ENCODE assay signal across 8 cellular contexts in genomic region chr10:90960355-90960814, GRCh38. TPM values are rescaled to one million over a fixed set of nuclear protein-coding genes. Genes with fewer than 3 reads are reported as not detected.
A peak's percentile ranks its signal among the peaks of the same experiment; 100 is the strongest.
DNase-seq lines count a peak whose midpoint lies in the region; ATAC-seq and TF ChIP-seq lines count a peak whose summit lies in the region.

No MANE protein-coding gene starts in this region.

- no TSS peak for BruUV-seq in HCT116 (replicated peaks; lab: Mats Ljungman, UMichigan)

- no peak overlapping the region for H3K27ac ChIP-seq in HCT116 (ENCODE audit: low read depth, low read length)
- peak overlapping the region; percentile 32 for H3K27ac ChIP-seq in SJSA1
- no peak overlapping the region for H3K27ac ChIP-seq in tibial nerve
- H3K27ac ChIP-seq in body of pancreas: no peak overlapping the region

- TF ChIP-seq POLR2A in HCT116 (IDR thresholded peaks at IDR 0.05; ENCODE audit: borderline replicate concordance, extremely low read depth, insufficient read depth, insufficient read length) (no peak), tibial nerve (IDR thresholded peaks at IDR 0.05) (no peak), body of pancreas (IDR thresholded peaks at IDR 0.05) (no peak)

- no peak for TF ChIP-seq EP300 in tibial nerve (IDR thresholded peaks at IDR 0.05)

- H3K9ac ChIP-seq in HCT116 (ENCODE audit: low read length): no peak overlapping the region

- H3K9me3 ChIP-seq in HCT116 (ENCODE audit: control insufficient read depth in 1 of 2, insufficient read depth in 1 of 2, low read depth in 1 of 2, low read length in 2 of 2): no peaks in the 10 kb centered on the region
- H3K9me3 ChIP-seq in SJSA1 (replicated peaks): no peaks in the 10 kb centered on the region; the same call in 1 of the 2 replicates
- no peaks in the 10 kb centered on the region for H3K9me3 ChIP-seq in tibial nerve
- H3K9me3 ChIP-seq in body of pancreas: no peaks in the 10 kb centered on the region

- no peak overlapping the region for H2AFZ ChIP-seq in HCT116 (ENCODE audit: low read depth, low read length, poor library complexity, severe bottlenecking)

- TF ChIP-seq RAD21 in HCT116 (IDR thresholded peaks at IDR 0.05; ENCODE audit: low read depth): no peak

- CTCF ChIA-PET in HCT116 (lab: Charles Lee): no interaction called here

- no peaks in the 10 kb centered on the region for H3K9me2 ChIP-seq in HCT116 (ENCODE audit: insufficient read depth)

- peaks cover 0 to 12% of the 10 kb centered on the region in 2 experiments; a peak in 2 of 4 replicates for H3K4me1 ChIP-seq in HCT116 (ENCODE audit: control insufficient read depth in 1 of 2, insufficient read depth in 2 of 2, low read length in 2 of 2)
- H3K4me1 ChIP-seq in SJSA1 (replicated peaks): peaks cover 18% of the 10 kb centered on the region
- H3K4me1 ChIP-seq in tibial nerve: peaks cover 0 to 10% (median 0%) of the 10 kb centered on the region in 4 donors
- no peaks in the 10 kb centered on the region for H3K4me1 ChIP-seq in body of pancreas

- ATAC-seq in HCT116 (peak; percentile 59), body of pancreas (no peak), GM21515 (IDR thresholded peaks at IDR 0.05; ENCODE audit: unreplicated experiment) (no peak)

- no peaks in the 10 kb centered on the region for H3K36me3 ChIP-seq in HCT116 (ENCODE audit: control insufficient read depth in 1 of 2, insufficient read depth in 2 of 2, low read length in 2 of 2)
- no peaks in the 10 kb centered on the region for H3K36me3 ChIP-seq in SJSA1
- H3K36me3 ChIP-seq in tibial nerve: no peaks in the 10 kb centered on the region
- H3K36me3 ChIP-seq in body of pancreas (replicated peaks in 1 of 2; ENCODE audit: insufficient read depth in 1 of 2, low read depth in 2 of 2): no peaks in the 10 kb centered on the region

- intact Hi-C loops in HCT116 (cut with micrococcal nuclease): no loop called here
- intact Hi-C loops in body of pancreas (cut with DNase I): no loop called here

- H3K4me2 ChIP-seq in HCT116 (ENCODE audit: low read length): peak overlapping the region; percentile 47

- no peaks in the 10 kb centered on the region for H3K79me2 ChIP-seq in HCT116 (ENCODE audit: insufficient read depth, low read length)

- POLR2A ChIA-PET in HCT116 (lab: Charles Lee): no interaction called here

- DNase-seq in GM04503 (ENCODE audit: low read depth) (peak; percentile 89), HCT116 (ENCODE audit: low read depth, low spot score) (no peak), SJSA1 (ENCODE audit: low read depth in 1 of 2, low spot score in 2 of 2) (peak; percentile 59 to 63), iris pigment epithelial cell (ENCODE audit: low read depth) (peak; percentile 94), tibial nerve (ENCODE audit: low spot score in 2 of 2) (no peak), body of pancreas (no peak), mesenteric fat pad (ENCODE audit: low spot score) (no peak)

- TF ChIP-seq CTCF in HCT116 (IDR thresholded peaks at IDR 0.05 in 2 of 3, conservative IDR thresholded peaks at IDR 0.05 in 1 of 3; ENCODE audit: borderline replicate concordance in 1 of 3, insufficient read depth in 1 of 3, low read depth in 2 of 3, low read length in 2 of 3) (no peak), tibial nerve (IDR thresholded peaks at IDR 0.05) (no peak), body of pancreas (IDR thresholded peaks at IDR 0.05) (no peak)

- no peaks in the 10 kb centered on the region for H4K20me1 ChIP-seq in HCT116 (ENCODE audit: insufficient read depth)

- H3K4me3 ChIP-seq in HCT116 (replicated peaks in 1 of 2; ENCODE audit: low read depth in 1 of 2, low read length in 2 of 2) (no peak overlapping the region), SJSA1 (no peak overlapping the region), tibial nerve (no peak overlapping the region), body of pancreas (no peak overlapping the region)

- H3K27me3 ChIP-seq in HCT116 (ENCODE audit: insufficient read depth, low read length): no peaks in the 10 kb centered on the region
- H3K27me3 ChIP-seq in SJSA1 (replicated peaks): no peaks in the 10 kb centered on the region
- H3K27me3 ChIP-seq in tibial nerve: no peaks in the 10 kb centered on the region
- no peaks in the 10 kb centered on the region for H3K27me3 ChIP-seq in body of pancreas

- RAD21 ChIA-PET in HCT116 (lab: Charles Lee; ENCODE audit: low non-redundant PET in 1 of 2, low total read pairs in 2 of 2, uncharacterized antibody in 2 of 2, unreplicated experiment in 2 of 2): no interaction called here

TF ChIP-seq in HCT116, 20 proteins besides CTCF, POLR2A, EP300 and RAD21:
- TF ChIP-seq SRF (IDR thresholded peaks at IDR 0.05; ENCODE audit: low read depth) (no peak), ZBTB33 (IDR thresholded peaks at IDR 0.05; ENCODE audit: extremely low read depth, insufficient replicate concordance, low read length) (no peak), MAX (IDR thresholded peaks at IDR 0.05) (no peak), FOSL1 (IDR thresholded peaks at IDR 0.05; ENCODE audit: low read depth) (peak; percentile 41; the same call in 1 of the 2 replicates), JUND (IDR thresholded peaks at IDR 0.05) (0 out of 2 replicates have a peak, but pooled peaks have one; percentile 15)

RNA-seq across cellular contexts. Expression of gene ANKRD1, which starts 39.5 kb away (rescaled TPM):
- total RNA-seq in HCT116 (2021; ENCODE audit: unreplicated experiment) (not detected), tibial nerve (not detected), body of pancreas (1 to 10 TPM in 1 of 2 donors, under 1 TPM in 1; 0.52 to 4.3 TPM), mesenteric fat pad (1.6 TPM)
- polyA plus RNA-seq in HCT116 (2012): not detected in 2 replicates
- 25.3 and 29.8 TPM in 2 replicates for total RNA-seq in SJSA1 (2014; rRNA removed; shearing (Covaris generic))

Comparison
In these comparisons a context has a peak if more than half of its experiments do, and no peak if none do; other contexts are left out.
1. DNase-seq: peak in GM04503 (single experiment), SJSA1 (2 of 2) and iris pigment epithelial cell (single experiment); none in HCT116 (single experiment), tibial nerve (0 of 2), body of pancreas (0 of 4) and mesenteric fat pad (single experiment).